ENCODE assay signal across 1 cellular context in genomic region chr13:113969311-113969972, GRCh38.
TF ChIP-seq lines count a peak whose summit lies in the region.

No MANE protein-coding gene starts in this region.

TF ChIP-seq in WTC11, 78 proteins besides CTCF, POLR2A, EP300 and RAD21 (continued from another document):
- TF ChIP-seq, protein P1, sequence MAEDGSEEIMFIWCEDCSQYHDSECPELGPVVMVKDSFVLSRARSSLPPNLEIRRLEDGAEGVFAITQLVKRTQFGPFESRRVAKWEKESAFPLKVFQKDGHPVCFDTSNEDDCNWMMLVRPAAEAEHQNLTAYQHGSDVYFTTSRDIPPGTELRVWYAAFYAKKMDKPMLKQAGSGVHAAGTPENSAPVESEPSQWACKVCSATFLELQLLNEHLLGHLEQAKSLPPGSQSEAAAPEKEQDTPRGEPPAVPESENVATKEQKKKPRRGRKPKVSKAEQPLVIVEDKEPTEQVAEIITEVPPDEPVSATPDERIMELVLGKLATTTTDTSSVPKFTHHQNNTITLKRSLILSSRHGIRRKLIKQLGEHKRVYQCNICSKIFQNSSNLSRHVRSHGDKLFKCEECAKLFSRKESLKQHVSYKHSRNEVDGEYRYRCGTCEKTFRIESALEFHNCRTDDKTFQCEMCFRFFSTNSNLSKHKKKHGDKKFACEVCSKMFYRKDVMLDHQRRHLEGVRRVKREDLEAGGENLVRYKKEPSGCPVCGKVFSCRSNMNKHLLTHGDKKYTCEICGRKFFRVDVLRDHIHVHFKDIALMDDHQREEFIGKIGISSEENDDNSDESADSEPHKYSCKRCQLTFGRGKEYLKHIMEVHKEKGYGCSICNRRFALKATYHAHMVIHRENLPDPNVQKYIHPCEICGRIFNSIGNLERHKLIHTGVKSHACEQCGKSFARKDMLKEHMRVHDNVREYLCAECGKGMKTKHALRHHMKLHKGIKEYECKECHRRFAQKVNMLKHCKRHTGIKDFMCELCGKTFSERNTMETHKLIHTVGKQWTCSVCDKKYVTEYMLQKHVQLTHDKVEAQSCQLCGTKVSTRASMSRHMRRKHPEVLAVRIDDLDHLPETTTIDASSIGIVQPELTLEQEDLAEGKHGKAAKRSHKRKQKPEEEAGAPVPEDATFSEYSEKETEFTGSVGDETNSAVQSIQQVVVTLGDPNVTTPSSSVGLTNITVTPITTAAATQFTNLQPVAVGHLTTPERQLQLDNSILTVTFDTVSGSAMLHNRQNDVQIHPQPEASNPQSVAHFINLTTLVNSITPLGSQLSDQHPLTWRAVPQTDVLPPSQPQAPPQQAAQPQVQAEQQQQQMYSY (CRISPR knock-in tag; IDR thresholded peaks at IDR 0.05) = no peak
